9 cellular contexts compared by ENCODE assay signal in the genomic region with DNA sequence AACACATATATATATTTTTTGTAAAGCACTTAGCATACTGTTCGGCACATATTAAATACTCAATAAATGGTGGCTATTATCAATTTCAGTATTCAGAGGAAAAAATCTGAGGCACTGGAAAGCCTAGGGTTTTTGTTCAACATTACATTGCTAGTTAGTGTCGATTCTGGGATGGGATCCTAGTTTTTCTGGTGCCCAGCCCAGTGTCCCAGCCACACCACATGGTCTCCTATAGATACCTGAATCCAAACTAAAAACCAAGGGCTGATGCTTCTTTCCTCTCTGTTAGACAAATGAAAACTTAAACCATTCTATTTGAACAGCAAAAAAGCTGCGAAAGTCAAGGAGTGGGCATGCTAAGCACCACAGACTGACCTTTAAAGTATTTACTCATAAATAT.
"Had no signal": no experiment of that assay in that cellular context is flagged by ENCODE, and none has a peak within 500 bp of the region (broad histone marks: within the 10 kb centered on the region; RNA-seq: fewer than 3 reads in every experiment).

No MANE protein-coding gene starts in this region.

- H3K27ac ChIP-seq: GM23248 had no signal

- H3K9me3 ChIP-seq: HAP-1 had no signal

- H3K4me3 ChIP-seq: GM23248, GM23338, HAP-1 had no signal

- H3K36me3 ChIP-seq: HAP-1 had no signal

- ATAC-seq: GM23338, HCT116 had no signal

- DNase-seq: GM23248, GOT3, H7, H9, HCEC 1CT, HFFc6 had no signal
